In the genomic region with DNA sequence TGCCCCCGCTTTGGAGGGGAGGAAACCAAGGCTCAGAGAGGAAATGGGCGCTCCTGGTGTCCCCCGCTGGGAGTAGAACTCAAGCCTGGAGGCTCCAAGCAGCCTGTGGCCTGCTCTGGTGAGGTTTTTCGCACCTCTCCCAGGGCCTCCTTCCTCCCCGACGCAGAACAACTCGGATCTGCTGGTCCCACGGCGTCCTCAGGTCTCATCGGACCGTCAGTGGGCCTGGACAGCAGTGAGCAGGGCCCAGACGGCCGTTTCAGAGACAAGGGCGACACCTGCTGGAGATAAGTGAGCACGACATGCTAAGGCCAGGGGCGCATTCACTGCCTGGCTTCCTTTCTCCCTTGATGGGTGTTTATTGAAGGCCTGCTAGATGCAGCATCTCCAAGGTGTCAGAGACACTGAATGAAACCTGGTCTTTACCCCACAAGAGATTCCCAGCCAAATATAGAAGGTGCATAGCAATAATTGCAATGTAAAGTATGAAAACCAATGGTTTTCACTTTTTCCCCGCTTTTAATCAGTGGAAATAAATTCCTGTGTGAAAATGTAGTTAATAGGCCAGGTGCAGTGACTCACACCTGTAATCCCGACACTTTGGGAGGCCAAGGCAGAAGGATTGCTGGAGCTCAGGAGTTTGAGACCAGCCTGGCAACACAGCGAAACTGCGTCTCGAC, we compare ENCODE assay signal across 8 cellular contexts. TPM values are rescaled to one million over a fixed set of nuclear protein-coding genes. Genes with fewer than 3 reads are reported as not detected.
DNase-seq lines count a peak whose midpoint lies in the region.

No MANE protein-coding gene starts in this region.

- DNase-seq in AG20443 (ENCODE audit: low spot score), result peak; percentile 94
- DNase-seq in GM19238 (ENCODE audit: insufficient read length, low spot score), result peak; percentile 74
- peak; percentile 94 for DNase-seq in HT-29 (ENCODE audit: low spot score)
- peak; percentile 70 for DNase-seq in NT2/D1 (ENCODE audit: low read depth, low spot score)
- peak; percentile 33 to 40 for DNase-seq in activated CD8-positive, alpha-beta memory T cell treated with anti-CD3 and anti-CD28 coated beads for 4 hours (ENCODE audit: low read depth in 2 of 2)
- peak; percentile 86 for DNase-seq in epidermal melanocyte (ENCODE audit: insufficient read length, low spot score)
- peak; percentile 40 for DNase-seq in stimulated activated CD8-positive, alpha-beta memory T cell treated with anti-CD3 and anti-CD28 coated beads, Interleukin-7, amount 100 ng/mL, for 24 hours (ENCODE audit: low read depth)

- H3K27me3 ChIP-seq in NT2/D1 (ENCODE audit: insufficient read depth, insufficient read length) (peaks cover 7% of the 10 kb centered on the region), mucosa of rectum (ENCODE audit: control insufficient read depth in 2 of 2, insufficient read depth in 2 of 2, low read length in 2 of 2) (peaks cover 0 to 2% of the 10 kb centered on the region in 2 donors)

- H3K4me1 ChIP-seq in NT2/D1 (ENCODE audit: insufficient read depth, insufficient read length) (peaks cover 25% of the 10 kb centered on the region), mucosa of rectum (ENCODE audit: control insufficient read depth in 2 of 2, insufficient read depth in 2 of 2, low read length in 2 of 2) (no peaks in the 10 kb centered on the region)

- H3K9ac ChIP-seq in NT2/D1 (ENCODE audit: insufficient read length, low read depth) (peak overlapping the region; percentile 47), mucosa of rectum (ENCODE audit: low read depth in 1 of 2, low read length in 2 of 2) (peak overlapping the region; percentile 17 to 22)

- no peak overlapping the region for H3K4me3 ChIP-seq in NT2/D1 (ENCODE audit: insufficient read length, low read depth)
- no peak overlapping the region for H3K4me3 ChIP-seq in mucosa of rectum (ENCODE audit: low read length in 2 of 2)

- H3K9me3 ChIP-seq in NT2/D1 (ENCODE audit: insufficient read depth, low read length) (no peaks in the 10 kb centered on the region), mucosa of rectum (ENCODE audit: control insufficient read depth in 2 of 2, low read length in 2 of 2) (no peaks in the 10 kb centered on the region)

- H3K36me3 ChIP-seq in NT2/D1 (ENCODE audit: insufficient read depth, insufficient read length, low read length) (no peaks in the 10 kb centered on the region), mucosa of rectum (ENCODE audit: control insufficient read depth in 2 of 2, insufficient read depth in 2 of 2, low read length in 2 of 2) (no peaks in the 10 kb centered on the region)

- H3K27ac ChIP-seq in mucosa of rectum (ENCODE audit: low read depth in 2 of 2, low read length in 2 of 2), result no peak overlapping the region

RNA-seq across cellular contexts. Expression of a gene that starts 26.9 kb away (rescaled TPM):
- total RNA-seq in HT-29 (2014; rRNA removed; shearing (Covaris generic)), result 159 and 173 TPM in 2 replicates

Comparison
In these comparisons a context has a peak if more than half of its experiments do, and no peak if none do; other contexts are left out.
1. DNase-seq: peak in every context shown above with its lines; median percentile 94 in AG20443; 94 in HT-29; 86 in epidermal melanocyte; 74 in GM19238; 70 in NT2/D1; 40 in stimulated activated CD8-positive, alpha-beta memory T cell treated with anti-CD3 and anti-CD28 coated beads, Interleukin-7, amount 100 ng/mL, for 24 hours; 36 in activated CD8-positive, alpha-beta memory T cell treated with anti-CD3 and anti-CD28 coated beads for 4 hours.